In genomic region chr11:134338654-134339053, GRCh38 we compare ENCODE assay signal across 25 cellular contexts. TPM values are rescaled to one million over a fixed set of nuclear protein-coding genes. Genes with fewer than 3 reads are reported as not detected.
DNase-seq lines count a peak whose midpoint lies in the region; FAIRE-seq and TF ChIP-seq lines count a peak whose summit lies in the region.
"Had no signal": no experiment of that assay in that cellular context is flagged by ENCODE, and none has a peak within 500 bp of the region (broad histone marks: within the 10 kb centered on the region; RNA-seq: fewer than 3 reads in every experiment).

No MANE protein-coding gene starts in this region.

- no peak overlapping the region for H4K8ac ChIP-seq in H1 (ENCODE audit: extremely low read depth, insufficient read depth, low read length)

- TF ChIP-seq CTCF in MCF 10A (IDR thresholded peaks at IDR 0.05; ENCODE audit: unreplicated experiment) (no peak), mammary epithelial cell (conservative IDR thresholded peaks at IDR 0.05 in 1 of 2, IDR thresholded peaks at IDR 0.05 in 1 of 2; ENCODE audit: extremely low read depth in 1 of 2, insufficient read depth in 1 of 2, low read depth in 1 of 2, low read length in 2 of 2) (no peak), H1 (IDR thresholded peaks at IDR 0.05; ENCODE audit: control extremely low read depth in 1 of 3, insufficient read depth in 1 of 3, low read depth in 1 of 3, low read length in 3 of 3) (no peak), osteoblast (IDR thresholded peaks at IDR 0.05; ENCODE audit: extremely low read depth, low read depth, low read length) (no peak)

- no peak overlapping the region for H2BK20ac ChIP-seq in H1 (ENCODE audit: low read length)

- H3K36me3 ChIP-seq in mammary epithelial cell (ENCODE audit: insufficient read depth, low read length) (no peaks in the 10 kb centered on the region), H1 (ENCODE audit: control insufficient read depth in 2 of 4, insufficient read depth in 4 of 4, low read length in 3 of 4) (no peaks in the 10 kb centered on the region), osteoblast (ENCODE audit: insufficient read depth, low read length) (no peaks in the 10 kb centered on the region)
- H3K36me3 ChIP-seq: BE2C, BLaER1 had no signal

- H3K9ac ChIP-seq in mammary epithelial cell (ENCODE audit: insufficient read depth, low read length) (no peak overlapping the region), H1 (replicated peaks in 1 of 4; ENCODE audit: extremely low read depth in 1 of 4, low read depth in 3 of 4, low read length in 3 of 4) (no peak overlapping the region)
- H3K9ac ChIP-seq: BLaER1 had no signal

- H3K4me2 ChIP-seq in mammary epithelial cell (ENCODE audit: insufficient read depth, low read depth, low read length) (no peak overlapping the region), H1 (ENCODE audit: insufficient read depth in 1 of 2, low read depth in 2 of 2, low read length in 2 of 2) (no peak overlapping the region), osteoblast (ENCODE audit: insufficient read depth, low read length) (no peak overlapping the region)
- H3K4me2 ChIP-seq: BLaER1 had no signal

- intact Hi-C loops in MCF 10A (cut with micrococcal nuclease) (no loop called here), mammary epithelial cell (cut with micrococcal nuclease) (no loop called here)

- TF ChIP-seq EP300 in H1 (IDR thresholded peaks at IDR 0.05; ENCODE audit: borderline replicate concordance in 1 of 2, low read depth in 2 of 2, low read length in 2 of 2): no peak

- no peak overlapping the region for H3K23ac ChIP-seq in H1 (ENCODE audit: insufficient read length)

- H3K9me3 Mint-ChIP-seq in MCF 10A (ENCODE audit: unreplicated experiment): no peaks in the 10 kb centered on the region
- H3K9me3 Mint-ChIP-seq: CD14-positive monocyte; CD4-positive, alpha-beta memory T cell; CD4-positive, CD25-positive, alpha-beta regulatory T cell; CD8-positive, alpha-beta memory T cell had no signal

- H3K4me1 ChIP-seq in mammary epithelial cell (ENCODE audit: insufficient read depth, low read length) (no peaks in the 10 kb centered on the region), H1 (replicated peaks in 1 of 4; ENCODE audit: control insufficient read depth in 3 of 4, insufficient read depth in 4 of 4, low read length in 3 of 4) (no peaks in the 10 kb centered on the region), osteoblast (ENCODE audit: insufficient read depth, low read length) (no peaks in the 10 kb centered on the region)
- H3K4me1 ChIP-seq: BE2C, BLaER1 had no signal

- no peak for FAIRE-seq in H1 (lab: Jason Lieb, UNC)
- FAIRE-seq: A204.1, G401.6, GM12891, GM19239 had no signal

- H4K5ac ChIP-seq in H1 (ENCODE audit: insufficient read length, low read depth, low read length): no peak overlapping the region

- H2BK5ac ChIP-seq in H1 (ENCODE audit: low read depth, low read length): no peak overlapping the region

- no peak overlapping the region for H3K4ac ChIP-seq in H1 (replicated peaks; ENCODE audit: insufficient read length, low read depth, low read length)

- 85% methylated on average over 7 of the region's 7 CpGs for WGBS in mammary epithelial cell (ENCODE audit: low coverage, missing lambda C conversion rate)
- WGBS in H1 (ENCODE audit: extremely low coverage in 1 of 2, insufficient coverage in 1 of 2, insufficient read length in 1 of 2, insufficient replicate concordance in 2 of 2, low coverage in 1 of 2, low lambda C conversion rate in 2 of 2, missing lambda C conversion rate in 1 of 2), 2 experiments: 85% methylated on average over 7 of the region's 7 CpGs; no CpG with 5 or more reads in 1 of the 2 experiments

- H2AFZ ChIP-seq in mammary epithelial cell (ENCODE audit: low read depth, low read length): no peak overlapping the region
- H2AFZ ChIP-seq in H1 (ENCODE audit: low read length): no peak overlapping the region
- H2AFZ ChIP-seq in osteoblast (ENCODE audit: low read length): no peak overlapping the region

- H3K79me2 ChIP-seq in mammary epithelial cell (ENCODE audit: insufficient read depth, low read length): no peaks in the 10 kb centered on the region
- H3K79me2 ChIP-seq in H1 (ENCODE audit: control insufficient read depth in 1 of 2, insufficient read depth in 2 of 2, low read length in 2 of 2): no peaks in the 10 kb centered on the region
- no peaks in the 10 kb centered on the region for H3K79me2 ChIP-seq in osteoblast (ENCODE audit: insufficient read depth, low read length)

- H2AK5ac ChIP-seq in H1 (ENCODE audit: low read depth, low read length): no peak overlapping the region

- peaks cover 14% of the 10 kb centered on the region for H3K36me3 Mint-ChIP-seq in MCF 10A (ENCODE audit: insufficient read depth, unreplicated experiment)
- H3K36me3 Mint-ChIP-seq: CD14-positive monocyte; CD4-positive, alpha-beta memory T cell; CD4-positive, CD25-positive, alpha-beta regulatory T cell; CD8-positive, alpha-beta memory T cell had no signal

- H4K20me1 ChIP-seq in mammary epithelial cell (ENCODE audit: insufficient read depth, low read length) (no peaks in the 10 kb centered on the region), H1 (replicated peaks in 1 of 2; ENCODE audit: control insufficient read depth in 1 of 2, insufficient read depth in 2 of 2, low read length in 2 of 2) (no peaks in the 10 kb centered on the region), osteoblast (ENCODE audit: insufficient read depth, low read length) (no peaks in the 10 kb centered on the region)

- H3K27me3 Mint-ChIP-seq in MCF 10A (ENCODE audit: insufficient read depth, unreplicated experiment): no peaks in the 10 kb centered on the region

- 0 out of 2 replicates have a peak overlapping the region, but pooled peaks have one; percentile 29 for H2BK15ac ChIP-seq in H1 (ENCODE audit: low read length)

- TF ChIP-seq RAD21 in H1 (IDR thresholded peaks at IDR 0.05 in 1 of 2, conservative IDR thresholded peaks at IDR 0.05 in 1 of 2; ENCODE audit: low read depth in 2 of 2, low read length in 2 of 2): no peak

- H4K91ac ChIP-seq in H1 (replicated peaks; ENCODE audit: insufficient read length, low read length): no peak overlapping the region

- no peak for DNase-seq in MCF 10A (ENCODE audit: unreplicated experiment)
- DNase-seq in mammary epithelial cell: no peak
- no peak for DNase-seq in H1 (ENCODE audit: low read depth in 1 of 2, low spot score in 2 of 2)
- peak; percentile 73 for DNase-seq in osteoblast (ENCODE audit: insufficient read length, low spot score, missing footprints)
- DNase-seq in putamen (ENCODE audit: low spot score): no peak
- no peak for DNase-seq in SKM-1 treated with dmso at 0.1 percent for 144 hours (lab: John Stamatoyannopoulos, UW; ENCODE audit: unreplicated experiment)
- DNase-seq: 8988T; ACHN; BE2C; C1 segment of cervical spinal cord; CD4-positive, alpha-beta memory T cell; CD4-positive, CD25-positive, alpha-beta regulatory T cell; CD8-positive, alpha-beta memory T cell; COR-L47; DMS 273 treated with DMSO at 0.1 percent for 48 hours; DMS153; DMS53; DMS79; GF-D8 had no signal

- H3K14ac ChIP-seq in H1 (ENCODE audit: insufficient read length): no peak overlapping the region

- peak overlapping the region; percentile 42 for H3K27ac Mint-ChIP-seq in MCF 10A (ENCODE audit: low read depth, unreplicated experiment)
- H3K27ac Mint-ChIP-seq: CD14-positive monocyte; CD4-positive, alpha-beta memory T cell; CD4-positive, CD25-positive, alpha-beta regulatory T cell; CD8-positive, alpha-beta memory T cell had no signal

- no TSS peak for BruUV-seq in MCF 10A (replicated peaks; lab: Mats Ljungman, UMichigan)
- no TSS peak for BruUV-seq in mammary epithelial cell (replicated peaks; lab: Mats Ljungman, UMichigan)

- POLR2A ChIA-PET in MCF 10A (lab: Yijun Ruan, JAX): no interaction called here
- POLR2A ChIA-PET in H1 (lab: Charles Lee; ENCODE audit: partially characterized antibody): no interaction called here

- dilution Hi-C loops in mammary epithelial cell (cut with HindIII; ENCODE audit: low sequenced_read_pairs): no loop called here

- CTCF ChIA-PET in MCF 10A (lab: Yijun Ruan, JAX) (no interaction called here), mammary epithelial cell (lab: Charles Lee; ENCODE audit: low non-redundant PET) (no interaction called here), H1 (lab: Charles Lee; ENCODE audit: partially characterized antibody) (interaction anchor here (1.1 to 1.3 kb wide), 2 partner anchors 21 to 78 kb away, joined by 3 read pairs; no protein-coding TSS in a partner anchor)

- H3K23me2 ChIP-seq in H1 (ENCODE audit: low read depth, low read length): no peaks in the 10 kb centered on the region

- in situ Hi-C loops in mammary epithelial cell (cut with MboI; ENCODE audit: low sequenced_read_pairs in 2 of 2): no loop called here

- TF ChIP-seq POLR2A in H1 (IDR thresholded peaks at IDR 0.05; ENCODE audit: control extremely low read depth in 1 of 2, low read depth in 2 of 2, low read length in 2 of 2): no peak

- no peak overlapping the region for H3K4me3 Mint-ChIP-seq in MCF 10A (ENCODE audit: unreplicated experiment)
- H3K4me3 Mint-ChIP-seq: CD14-positive monocyte; CD4-positive, alpha-beta memory T cell; CD4-positive, CD25-positive, alpha-beta regulatory T cell; CD8-positive, alpha-beta memory T cell had no signal

- H3K79me1 ChIP-seq in H1 (ENCODE audit: low read depth, low read length): no peaks in the 10 kb centered on the region

- peaks cover 9% of the 10 kb centered on the region for H3K4me1 Mint-ChIP-seq in MCF 10A (ENCODE audit: insufficient read depth, unreplicated experiment)
- H3K4me1 Mint-ChIP-seq: CD14-positive monocyte; CD4-positive, alpha-beta memory T cell; CD4-positive, CD25-positive, alpha-beta regulatory T cell; CD8-positive, alpha-beta memory T cell had no signal

- no peak overlapping the region for H2BK12ac ChIP-seq in H1 (ENCODE audit: low read depth, low read length)

- H2BK120ac ChIP-seq in H1 (replicated peaks; ENCODE audit: low read depth, low read length): no peak overlapping the region

- no peak overlapping the region for H3K18ac ChIP-seq in H1 (ENCODE audit: extremely low read depth, low read length)

- H3K56ac ChIP-seq in H1 (replicated peaks; ENCODE audit: insufficient read length, low read depth, low read length): no peak overlapping the region

- H3K27me3 ChIP-seq in mammary epithelial cell (ENCODE audit: insufficient read depth, low read length) (no peaks in the 10 kb centered on the region), H1 (replicated peaks in 1 of 4; ENCODE audit: control insufficient read depth in 3 of 4, extremely low read depth in 1 of 4, insufficient read depth in 3 of 4, low read length in 3 of 4) (peaks cover 0 to 4% (median 2%) of the 10 kb centered on the region in 4 experiments; a peak in 4 of 7 replicates), osteoblast (ENCODE audit: insufficient read depth, low read length) (peaks cover 6% of the 10 kb centered on the region)
- H3K27me3 ChIP-seq: BE2C had no signal

- H3K27ac ChIP-seq in mammary epithelial cell (ENCODE audit: insufficient read depth, low read depth, low read length) (no peak overlapping the region), H1 (ENCODE audit: low read depth, low read length) (no peak overlapping the region), osteoblast (ENCODE audit: low read depth, low read length) (no peak overlapping the region)
- H3K27ac ChIP-seq: BLaER1 had no signal

- H3K9me3 ChIP-seq in mammary epithelial cell (replicated peaks; ENCODE audit: insufficient read depth, low read length) (no peaks in the 10 kb centered on the region), H1 (ENCODE audit: insufficient read depth in 2 of 2, low read depth in 1 of 2, low read length in 1 of 2) (no peaks in the 10 kb centered on the region), osteoblast (ENCODE audit: low read depth, low read length) (no peaks in the 10 kb centered on the region)
- H3K9me3 ChIP-seq: BE2C, BLaER1 had no signal

- no peak overlapping the region for H3K4me3 ChIP-seq in mammary epithelial cell (replicated peaks in 1 of 3; ENCODE audit: insufficient read depth in 1 of 3, low read depth in 2 of 3, low read length in 3 of 3)
- H3K4me3 ChIP-seq in H1 (ENCODE audit: extremely low read depth in 1 of 4, insufficient read depth in 2 of 4, low read depth in 3 of 4, low read length in 4 of 4): no peak overlapping the region
- no peak overlapping the region for H3K4me3 ChIP-seq in osteoblast (ENCODE audit: insufficient read depth, low read length)
- H3K4me3 ChIP-seq: BLaER1 had no signal

RNA-seq across cellular contexts. Expression of gene GLB1L2, which starts 6.9 kb away (rescaled TPM):
- total RNA-seq in MCF 10A (2022) (11.1 and 17.0 TPM in 2 replicates), mammary epithelial cell (1 to 10 TPM; 1.0 to 4.1 TPM), osteoblast (0.29 and 0.36 TPM in 2 replicates)
- polyA plus RNA-seq in mammary epithelial cell (4.8 TPM), H1 (2011; rRNA removed) (4.4 and 5.7 TPM in 2 replicates)
- 4.0 TPM for polyA minus RNA-seq in mammary epithelial cell
- 7.9 and 8.0 TPM in 2 replicates for total RNA-seq in H1 (2021; fragmentation: NEBNext Ultra II Directional; extraction: Animal tissue kit (Norgen Biotek cat#: 25700))
- polyA plus RNA-seq in H1 (2011; cell fraction: cytosol; rRNA removed): 6.2 TPM
- 17.5 TPM for polyA plus RNA-seq in H1 (2011; cell fraction: nucleus; rRNA removed)
- polyA plus RNA-seq in H1 (2012, experiment 1 of 2): 4.7 to 8.2 TPM (median 6.0 TPM) in 4 replicates
- polyA plus RNA-seq in H1 (2012, experiment 2 of 2): 5.8 TPM
- polyA plus RNA-seq in H1 (2013, experiment 1 of 2): 9.0 TPM
- polyA plus RNA-seq in H1 (2013, experiment 2 of 2): 9.1 TPM
- polyA minus RNA-seq in H1 (2011; rRNA and poly(A)+ RNA removed): 5.7 and 6.8 TPM in 2 replicates
- polyA minus RNA-seq in H1 (2011; cell fraction: cytosol; rRNA and poly(A)+ RNA removed): 2.8 TPM
- 3.1 TPM for polyA minus RNA-seq in H1 (2011; cell fraction: nucleus; rRNA and poly(A)+ RNA removed)
- polyA plus RNA-seq: CD14-positive monocyte had no signal
